In genomic region chr12:685388-685787, GRCh38 we compare ENCODE assay signal across 8 cellular contexts. TPM values are rescaled to one million over a fixed set of nuclear protein-coding genes. Genes with fewer than 3 reads are reported as not detected.
DNase-seq lines count a peak whose midpoint lies in the region; ATAC-seq, FAIRE-seq and TF ChIP-seq lines count a peak whose summit lies in the region.

No MANE protein-coding gene starts in this region.

- H3K27me3 ChIP-seq in CD4-positive, alpha-beta memory T cell (ENCODE audit: insufficient read depth, low read length) = no peaks in the 10 kb centered on the region
- H3K27me3 ChIP-seq in foreskin keratinocyte = no peaks in the 10 kb centered on the region

- no peaks in the 10 kb centered on the region for H3K36me3 Mint-ChIP-seq in CD4-positive, alpha-beta memory T cell

- no peaks in the 10 kb centered on the region for H3K27me3 Mint-ChIP-seq in CD4-positive, alpha-beta memory T cell

- POLR2A ChIA-PET in CD4-positive, alpha-beta memory T cell (lab: Charles Lee; ENCODE audit: partially characterized antibody) = interaction anchor here (0.6 to 4.0 kb wide), 14 partner anchors 9 to 119 kb away, joined by 3 to 60 read pairs (median 8); partner anchors contain the start of genes NINJ2 and WNK1

- H3K9me3 Mint-ChIP-seq in CD4-positive, alpha-beta memory T cell = no peaks in the 10 kb centered on the region

- no peak for TF ChIP-seq CTCF in foreskin keratinocyte (conservative IDR thresholded peaks at IDR 0.05)

- intact Hi-C loops in CD4-positive, alpha-beta memory T cell (cut with micrococcal nuclease) = loop anchor here (1.0 to 5.0 kb wide), 7 partner anchors 11 to 262 kb away; partner anchors contain the start of gene RAD52

- peak overlapping the region; percentile 90 to 100 (median 99) for H3K27ac Mint-ChIP-seq in CD4-positive, alpha-beta memory T cell

- H3K4me1 Mint-ChIP-seq in CD4-positive, alpha-beta memory T cell = peaks cover 32 to 43% (median 35%) of the 10 kb centered on the region in 4 donors

- CTCF ChIA-PET in CD4-positive, alpha-beta memory T cell (lab: Charles Lee; ENCODE audit: partially characterized antibody) = interaction anchor here (0.8 to 3.5 kb wide), 9 partner anchors 9 to 129 kb away, joined by 3 to 41 read pairs (median 6); partner anchors contain the start of gene WNK1

- DNase-seq in CD4-positive, alpha-beta memory T cell = peak; percentile 90 to 97 (median 92)
- DNase-seq in LHCN-M2 (ENCODE audit: low read depth) (peak; percentile 63), foreskin keratinocyte (peak; percentile 77 to 78), T1000 (lab: John Stamatoyannopoulos, UW) (no peak), frontal cortex (ENCODE audit: low spot score in 2 of 2) (no peak)
- peak; percentile 55 to 72 for DNase-seq in activated CD4-positive, alpha-beta T cell treated with anti-CD3 and anti-CD28 coated beads, Interleukin-2, amount 50 U/mL, for 48 hours
- peak; percentile 67 to 69 for DNase-seq in stimulated activated CD8-positive, alpha-beta memory T cell treated with anti-CD3 and anti-CD28 coated beads, Interleukin-2, amount 100 ng/mL, for 1 hour (ENCODE audit: low read depth in 2 of 2)

- ATAC-seq in GM21381 (IDR thresholded peaks at IDR 0.05; ENCODE audit: unreplicated experiment) (peak; percentile 64), foreskin keratinocyte (peak; percentile 84)

- H3K9me3 ChIP-seq in CD4-positive, alpha-beta memory T cell (ENCODE audit: control insufficient read depth in 1 of 2, low read length in 2 of 2) = no peaks in the 10 kb centered on the region

- H3K4me3 Mint-ChIP-seq in CD4-positive, alpha-beta memory T cell = peak overlapping the region in 7 of 8 donors; percentile 53 to 81 (median 73)

- no peak overlapping the region for H3K4me3 ChIP-seq in CD4-positive, alpha-beta memory T cell (ENCODE audit: low read length in 2 of 2)

- no peak for FAIRE-seq in frontal cortex (lab: Jason Lieb, UNC)

- peak overlapping the region; percentile 81 for H3K27ac ChIP-seq in CD4-positive, alpha-beta memory T cell (ENCODE audit: low read depth, low read length)
- H3K27ac ChIP-seq in foreskin keratinocyte = no peak overlapping the region

- H3K4me1 ChIP-seq in CD4-positive, alpha-beta memory T cell (ENCODE audit: insufficient read depth, low read length) = peaks cover 33% of the 10 kb centered on the region
- H3K4me1 ChIP-seq in foreskin keratinocyte = no peaks in the 10 kb centered on the region

- H3K36me3 ChIP-seq in CD4-positive, alpha-beta memory T cell (ENCODE audit: insufficient read depth, low read length) = no peaks in the 10 kb centered on the region

RNA-seq across cellular contexts. Expression of gene NINJ2, which starts 22.1 kb away (rescaled TPM):
- 1 to 10 TPM; 3.7 to 4.5 TPM for total RNA-seq in CD4-positive, alpha-beta memory T cell
- polyA plus RNA-seq in CD4-positive, alpha-beta memory T cell = 10 to 100 TPM; 25.5 to 30.3 TPM
- not detected in 2 replicates for total RNA-seq in LHCN-M2 (2014; rRNA removed)
- polyA plus RNA-seq in LHCN-M2 (2012) = 0.23 TPM
- total RNA-seq in foreskin keratinocyte = 0.17 and 0.32 TPM in 2 replicates
- polyA plus RNA-seq in foreskin keratinocyte = 0.19 and 0.30 TPM in 2 replicates
- 2.9 TPM for total RNA-seq in frontal cortex

Comparison
In these comparisons a context has a peak if more than half of its experiments do, and no peak if none do; other contexts are left out.
1. DNase-seq: peak in CD4-positive, alpha-beta memory T cell (5 of 5), LHCN-M2 (single experiment), activated CD4-positive, alpha-beta T cell treated with anti-CD3 and anti-CD28 coated beads, Interleukin-2, amount 50 U/mL, for 48 hours (2 of 2), foreskin keratinocyte (2 of 2) and stimulated activated CD8-positive, alpha-beta memory T cell treated with anti-CD3 and anti-CD28 coated beads, Interleukin-2, amount 100 ng/mL, for 1 hour (2 of 2); none in T1000 (single experiment) and frontal cortex (0 of 2).